In the genomic region with DNA sequence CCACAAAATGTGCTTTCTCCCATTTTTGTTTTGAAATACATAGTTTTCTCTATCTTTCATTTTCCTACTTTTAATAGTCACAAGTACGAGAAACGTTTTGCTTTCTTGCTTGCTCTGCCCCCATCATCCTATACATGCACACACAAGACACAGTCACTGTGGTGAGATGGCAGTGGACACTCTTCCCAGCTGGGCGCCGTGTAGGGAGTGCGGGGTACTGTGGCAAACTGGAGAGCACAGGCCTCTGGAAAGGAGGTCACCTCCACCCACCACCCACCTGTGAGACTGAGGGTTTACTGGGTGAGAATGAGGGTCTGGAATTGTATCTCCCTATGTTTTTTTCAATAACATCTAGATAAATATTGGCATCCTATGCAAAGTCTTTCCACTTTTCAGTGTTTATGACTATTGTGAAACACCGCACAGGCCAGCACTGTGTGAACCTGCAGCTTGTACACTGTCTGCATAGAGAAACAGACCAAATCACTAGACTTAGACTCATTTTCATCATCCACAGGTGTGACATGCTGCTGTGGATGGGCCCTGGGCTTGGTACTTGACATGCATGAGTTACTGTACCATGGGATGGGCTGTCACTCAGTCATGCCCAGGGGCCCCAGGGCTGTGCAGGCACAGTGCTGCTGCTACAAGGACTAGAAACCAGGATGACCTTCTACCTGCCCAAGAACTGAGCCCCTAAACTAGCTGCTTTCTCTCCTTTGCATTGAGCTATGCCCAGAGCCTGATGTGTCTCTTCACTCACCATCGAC, we compare ENCODE assay signal across 22 cellular contexts.
"Had no signal": no experiment of that assay in that cellular context is flagged by ENCODE, and none has a peak within 500 bp of the region (broad histone marks: within the 10 kb centered on the region; RNA-seq: fewer than 3 reads in every experiment).

No MANE protein-coding gene starts in this region.

- ATAC-seq: HepG2 had no signal

- FAIRE-seq: HepG2, RCC 7860 had no signal

- H3K9ac ChIP-seq: SK-N-SH had no signal

- H3K9me3 ChIP-seq: MG63, SK-N-SH had no signal

- H3K27me3 ChIP-seq: MG63 had no signal

- H3K4me3 ChIP-seq: MG63 had no signal

- DNase-seq: IMR-90, Karpas-422, KG1, MG63, NCI-H1092, NCI-H1105 treated with DMSO at 0.1 percent for 48 hours, NCI-H1417 treated with DMSO at 0.1 percent for 48 hours, NCI-H146, NCI-H2029, NCI-H2081 treated with DMSO at 0.1 percent for 48 hours, NCI-H2171, NCI-H226, NCI-H446, NCI-H510A, NCI-H524 treated with DMSO at 0.1 percent for 48 hours, NCI-H69, NCI-H774, RPMI8226, SHP77, SK-N-SH had no signal

- H3K36me3 ChIP-seq: MG63 had no signal
